Comparison of ENCODE assay signal across 8 cellular contexts in genomic region chr13:30673669-30674521, GRCh38. TPM values are rescaled to one million over a fixed set of nuclear protein-coding genes. Genes with fewer than 3 reads are reported as not detected.
DNase-seq lines count a peak whose midpoint lies in the region; ATAC-seq and TF ChIP-seq lines count a peak whose summit lies in the region.

No MANE protein-coding gene starts in this region.

- H3K27ac ChIP-seq in right atrium auricular region (peak overlapping the region; percentile 74 to 77), uterus (peak overlapping the region; percentile 88 to 89)

- H3K27ac Mint-ChIP-seq in T-helper 1 cell treated with Interleukin-12 subunit alpha and Interleukin-12 subunit beta and Interleukin-4 antibody, amounts not matched to agents 30 μg/mL and 1 μg/mL, for 36 hours: peak overlapping the region; percentile 84

- ATAC-seq in HG02798 (IDR thresholded peaks at IDR 0.05; ENCODE audit: poor library complexity, unreplicated experiment): peak; percentile 91

- peak overlapping the region; percentile 85 for H3K4me3 Mint-ChIP-seq in T-helper 1 cell treated with Interleukin-12 subunit alpha and Interleukin-12 subunit beta and Interleukin-4 antibody, amounts not matched to agents 30 μg/mL and 1 μg/mL, for 36 hours

- H3K36me3 ChIP-seq in right atrium auricular region: no peaks in the 10 kb centered on the region
- no peaks in the 10 kb centered on the region for H3K36me3 ChIP-seq in uterus

- H3K4me1 ChIP-seq in right atrium auricular region (peaks cover 0 to 10% of the 10 kb centered on the region in 2 donors), uterus (no peaks in the 10 kb centered on the region)

- H3K4me1 Mint-ChIP-seq in T-helper 1 cell treated with Interleukin-12 subunit alpha and Interleukin-12 subunit beta and Interleukin-4 antibody, amounts not matched to agents 30 μg/mL and 1 μg/mL, for 36 hours (ENCODE audit: low read depth): peaks cover 19% of the 10 kb centered on the region

- no peaks in the 10 kb centered on the region for H3K36me3 Mint-ChIP-seq in T-helper 1 cell treated with Interleukin-12 subunit alpha and Interleukin-12 subunit beta and Interleukin-4 antibody, amounts not matched to agents 30 μg/mL and 1 μg/mL, for 36 hours (ENCODE audit: low read depth)

- intact Hi-C loops in uterus (cut with DNase I; ENCODE audit: low total_unique reads): no loop called here

- H3K4me3 ChIP-seq in right atrium auricular region (peak overlapping the region; percentile 44 to 56), uterus (peak overlapping the region; percentile 37 to 52)

- H3K27me3 Mint-ChIP-seq in T-helper 1 cell treated with Interleukin-12 subunit alpha and Interleukin-12 subunit beta and Interleukin-4 antibody, amounts not matched to agents 30 μg/mL and 1 μg/mL, for 36 hours (ENCODE audit: low read depth): peaks cover 44% of the 10 kb centered on the region

- TF ChIP-seq POLR2A in uterus (IDR thresholded peaks at IDR 0.05): no peak

- peak; percentile 79 for TF ChIP-seq CTCF in GM12874 (IDR thresholded peaks at IDR 0.05; ENCODE audit: insufficient read depth, low read depth, low read length)
- TF ChIP-seq CTCF in right atrium auricular region (IDR thresholded peaks at IDR 0.05): peak; percentile 67 to 83
- TF ChIP-seq CTCF in uterus (IDR thresholded peaks at IDR 0.05): peak; percentile 60 to 87 (median 76)

- no peaks in the 10 kb centered on the region for H3K9me3 Mint-ChIP-seq in T-helper 1 cell treated with Interleukin-12 subunit alpha and Interleukin-12 subunit beta and Interleukin-4 antibody, amounts not matched to agents 30 μg/mL and 1 μg/mL, for 36 hours

- DNase-seq in NCI-H146 (lab: John Stamatoyannopoulos, UW) (peak; percentile 92), amniotic stem cell (lab: John Stamatoyannopoulos, UW) (peak; percentile 78), right atrium auricular region (ENCODE audit: low spot score) (peak; percentile 91), pulmonary artery endothelial cell (ENCODE audit: low read depth, low spot score) (peak; percentile 50), uterus (peak; percentile 80 to 86)

- H3K27me3 ChIP-seq in right atrium auricular region: no peaks in the 10 kb centered on the region
- no peaks in the 10 kb centered on the region for H3K27me3 ChIP-seq in uterus

- H3K9me3 ChIP-seq in right atrium auricular region: no peaks in the 10 kb centered on the region
- H3K9me3 ChIP-seq in uterus: no peaks in the 10 kb centered on the region

RNA-seq across cellular contexts. Expression of gene USPL1, which starts 56.2 kb away (rescaled TPM):
- total RNA-seq in right atrium auricular region (10 to 100 TPM; 13.5 to 15.8 TPM), pulmonary artery endothelial cell (14.2 and 26.2 TPM in 2 replicates), uterus (10 to 100 TPM; 19.7 to 62.1 (median 27.1) TPM)

Comparison
In these comparisons a context has a peak if more than half of its experiments do, and no peak if none do; other contexts are left out.
1. Peak in every context shown above with its lines: DNase-seq, ATAC-seq, H3K4me3 ChIP-seq and H3K27ac ChIP-seq.